ENCODE assay signal across 28 cellular contexts in the genomic region with DNA sequence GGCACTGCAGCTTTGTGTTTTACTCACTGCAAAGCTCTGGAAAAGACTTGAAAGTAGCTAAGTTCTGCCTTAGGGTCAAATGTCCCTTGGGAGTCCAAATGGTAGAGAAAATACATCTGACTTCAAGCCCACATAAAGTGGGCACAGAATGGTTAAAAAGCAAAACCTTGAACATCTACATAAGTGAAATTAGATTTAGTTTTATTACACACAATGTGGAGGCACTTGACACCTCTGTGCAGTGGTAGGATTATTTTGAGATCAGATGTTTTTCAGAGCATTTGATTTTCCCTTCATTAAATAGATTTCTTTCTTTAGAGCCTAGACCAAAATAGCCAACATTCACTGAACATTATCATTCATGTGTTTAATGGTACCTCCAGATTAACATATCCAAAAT. TPM values are rescaled to one million over a fixed set of nuclear protein-coding genes. Genes with fewer than 3 reads are reported as not detected.
"Had no signal": no experiment of that assay in that cellular context is flagged by ENCODE, and none has a peak within 500 bp of the region (broad histone marks: within the 10 kb centered on the region; RNA-seq: fewer than 3 reads in every experiment).

No MANE protein-coding gene starts in this region.

- H3K9me3 Mint-ChIP-seq: mesothelial cell of epicardium; stimulated activated naive CD8-positive, alpha-beta T cell treated with anti-CD3 and anti-CD28 coated beads, Interleukin-15, amount 100 ng/mL, for 72 hours; type B pancreatic cell had no signal

- H3K27me3 Mint-ChIP-seq: natural killer cell treated with Interleukin-12 subunit alpha and Interleukin-12 subunit beta and Interleukin-15 and Interleukin-18, amount 100 ng/mL, for 72 hours; stimulated activated naive CD8-positive, alpha-beta T cell treated with anti-CD3 and anti-CD28 coated beads, Interleukin-15, amount 100 ng/mL, for 72 hours had no signal

- H3K4me1 ChIP-seq: left ventricle myocardium inferior, right atrium auricular region, right lobe of liver, tibial nerve, uterus had no signal

- H3K27me3 ChIP-seq: ovary, right atrium auricular region, right lobe of liver, tibial nerve, uterus had no signal

- H3K27ac ChIP-seq: left ventricle myocardium inferior, ovary, right atrium auricular region, right lobe of liver, tibial nerve, uterus had no signal

- H3K36me3 Mint-ChIP-seq: mesothelial cell of epicardium; naive thymus-derived CD4-positive, alpha-beta T cell; natural killer cell treated with Interleukin-12 subunit alpha and Interleukin-12 subunit beta and Interleukin-15 and Interleukin-18, amount 100 ng/mL, for 72 hours; type B pancreatic cell had no signal

- H3K4me2 ChIP-seq: smooth muscle cell had no signal

- ATAC-seq: naive thymus-derived CD4-positive, alpha-beta T cell; natural killer cell treated with Interleukin-12 subunit alpha and Interleukin-12 subunit beta and Interleukin-15 and Interleukin-18, amount 100 ng/mL, for 72 hours; right lobe of liver; stimulated activated naive CD8-positive, alpha-beta T cell treated with anti-CD3 and anti-CD28 coated beads, Interleukin-15, amount 100 ng/mL, for 72 hours had no signal

- H3K36me3 ChIP-seq: left ventricle myocardium inferior, ovary, right atrium auricular region, right lobe of liver, tibial nerve, uterus had no signal

- H3K4me1 Mint-ChIP-seq: mesothelial cell of epicardium; stimulated activated naive CD8-positive, alpha-beta T cell treated with anti-CD3 and anti-CD28 coated beads, Interleukin-15, amount 100 ng/mL, for 72 hours had no signal

- H3K4me3 Mint-ChIP-seq: mesothelial cell of epicardium; naive thymus-derived CD4-positive, alpha-beta T cell; natural killer cell treated with Interleukin-12 subunit alpha and Interleukin-12 subunit beta and Interleukin-15 and Interleukin-18, amount 100 ng/mL, for 72 hours; stimulated activated naive CD8-positive, alpha-beta T cell treated with anti-CD3 and anti-CD28 coated beads, Interleukin-15, amount 100 ng/mL, for 72 hours; type B pancreatic cell had no signal

- H3K27ac Mint-ChIP-seq: mesothelial cell of epicardium; naive thymus-derived CD4-positive, alpha-beta T cell; natural killer cell treated with Interleukin-12 subunit alpha and Interleukin-12 subunit beta and Interleukin-15 and Interleukin-18, amount 100 ng/mL, for 72 hours; progenitor cell of endocrine pancreas; stimulated activated naive CD8-positive, alpha-beta T cell treated with anti-CD3 and anti-CD28 coated beads, Interleukin-15, amount 100 ng/mL, for 72 hours; type B pancreatic cell had no signal

- H3K9me3 ChIP-seq: ovary, right atrium auricular region, right lobe of liver, tibial nerve, uterus had no signal

- DNase-seq: islet precursor cell; left ventricle myocardium inferior; mesendoderm; naive thymus-derived CD4-positive, alpha-beta T cell; ovary; right lobe of liver; stimulated activated CD4-positive, alpha-beta T cell treated with anti-CD3 and anti-CD28 coated beads, Interleukin-1b, Interleukin-23, amount 100 ng/mL, for 48 hours; stimulated activated CD4-positive, alpha-beta T cell treated with anti-CD3 and anti-CD28 coated beads, Interleukin-4, amount 100 ng/mL, for 1 hour; stimulated activated naive CD4-positive, alpha-beta T cell treated with Interleukin-2 at 50 U/mL for 16 hours; stimulated activated naive CD8-positive, alpha-beta T cell treated with anti-CD3 and anti-CD28 coated beads, Interleukin-15, amount 100 ng/mL, for 72 hours; substantia nigra; uterus had no signal

- H3K4me3 ChIP-seq: left ventricle myocardium inferior, lung, ovary, right atrium auricular region, right lobe of liver, smooth muscle cell, tibial nerve, uterus had no signal

RNA-seq across cellular contexts. Expression of gene FCRL3, which starts 11.2 kb away (rescaled TPM):
- total RNA-seq: kidney epithelial cell, lower leg skin, mesothelial cell of epicardium, progenitor cell of endocrine pancreas, pulmonary artery endothelial cell, renal cortical epithelial cell, right atrium auricular region, skeletal muscle tissue, smooth muscle cell, temporal lobe, ureter had no signal
- polyA plus RNA-seq: neural cell, smooth muscle cell had no signal
